Comparison of ENCODE assay signal across 5 cellular contexts in genomic region chr17:9566739-9567138, GRCh38. TPM values are rescaled to one million over a fixed set of nuclear protein-coding genes. Genes with fewer than 3 reads are reported as not detected.
"Had no signal": no experiment of that assay in that cellular context is flagged by ENCODE, and none has a peak within 500 bp of the region (broad histone marks: within the 10 kb centered on the region; RNA-seq: fewer than 3 reads in every experiment).

No MANE protein-coding gene starts in this region.

RNA-seq across cellular contexts. Expression of gene CFAP52, which starts 9.7 kb away (rescaled TPM):
- total RNA-seq: HT-29, LHCN-M2, MCF 10A, OCI-LY7, SK-MEL-5 had no signal
